ENCODE assay signal across 1 cellular context in the genomic region with DNA sequence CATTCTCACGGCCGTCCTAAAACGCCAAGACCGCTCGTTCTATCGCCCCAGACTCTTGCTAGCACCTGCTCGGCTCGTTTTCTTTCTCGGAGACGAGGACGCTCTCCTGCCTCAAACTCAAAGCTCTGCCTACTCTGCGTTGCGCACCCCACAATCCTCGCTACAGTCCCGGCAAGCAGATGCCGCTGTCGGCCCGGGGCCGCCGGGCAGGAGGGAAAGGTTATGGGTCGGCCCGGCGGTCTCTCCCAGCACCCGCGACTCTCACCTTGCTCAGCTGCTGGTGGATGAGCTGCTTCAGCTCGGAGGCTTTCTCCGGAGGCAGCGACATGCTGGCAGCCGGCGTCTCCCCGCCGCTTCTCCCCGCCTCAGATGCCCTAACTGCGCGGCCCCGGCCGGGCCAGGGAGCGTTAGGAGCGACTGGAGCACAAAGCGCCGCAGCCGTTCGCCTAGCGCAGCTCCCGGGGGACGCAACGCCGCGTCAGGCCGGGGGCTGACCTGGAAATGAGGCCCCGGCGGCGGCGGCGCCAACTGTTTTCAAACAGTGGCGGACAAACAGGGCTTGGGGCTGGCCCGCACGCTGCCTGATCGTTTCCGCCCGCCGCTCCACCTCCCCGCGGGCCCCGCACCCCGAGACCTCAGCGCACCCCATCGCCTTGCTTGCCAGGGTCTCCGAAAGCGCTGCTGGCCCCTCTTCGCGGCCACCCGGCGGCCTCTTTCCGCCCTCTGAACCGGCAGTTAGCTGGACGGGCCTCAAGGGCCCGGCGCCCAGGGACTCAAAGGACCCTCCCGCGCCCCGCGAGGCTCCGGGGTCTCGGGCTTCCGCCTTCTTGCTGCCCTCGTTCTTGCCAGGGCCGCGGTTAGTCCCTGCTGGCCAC.
TF ChIP-seq lines count a peak whose summit lies in the region.

A gene with protein sequence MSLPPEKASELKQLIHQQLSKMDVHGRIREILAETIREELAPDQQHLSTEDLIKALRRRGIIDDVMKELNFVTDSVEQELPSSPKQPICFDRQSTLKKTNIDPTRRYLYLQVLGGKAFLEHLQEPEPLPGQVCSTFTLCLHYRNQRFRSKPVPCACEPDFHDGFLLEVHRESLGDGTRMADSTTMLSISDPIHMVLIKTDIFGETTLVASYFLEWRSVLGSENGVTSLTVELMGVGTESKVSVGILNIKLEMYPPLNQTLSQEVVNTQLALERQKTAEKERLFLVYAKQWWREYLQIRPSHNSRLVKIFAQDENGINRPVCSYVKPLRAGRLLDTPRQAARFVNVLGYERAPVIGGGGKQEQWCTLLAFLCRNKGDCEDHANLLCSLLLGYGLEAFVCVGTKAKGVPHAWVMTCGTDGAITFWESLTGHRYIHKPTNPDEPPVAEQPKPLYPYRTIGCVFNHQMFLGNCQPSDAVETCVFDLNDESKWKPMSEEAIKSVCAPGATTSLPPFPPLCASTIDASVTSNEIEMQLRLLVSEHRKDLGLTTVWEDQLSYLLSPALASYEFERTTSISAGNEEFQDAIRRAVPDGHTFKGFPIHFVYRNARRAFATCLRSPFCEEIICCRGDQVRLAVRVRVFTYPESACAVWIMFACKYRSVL (minus strand): TSS at position 503 of the 875 bp plus-strand sequence. CDS start 175 bp downstream, at position 328.
A gene with protein sequence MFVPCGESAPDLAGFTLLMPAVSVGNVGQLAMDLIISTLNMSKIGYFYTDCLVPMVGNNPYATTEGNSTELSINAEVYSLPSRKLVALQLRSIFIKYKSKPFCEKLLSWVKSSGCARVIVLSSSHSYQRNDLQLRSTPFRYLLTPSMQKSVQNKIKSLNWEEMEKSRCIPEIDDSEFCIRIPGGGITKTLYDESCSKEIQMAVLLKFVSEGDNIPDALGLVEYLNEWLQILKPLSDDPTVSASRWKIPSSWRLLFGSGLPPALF (plus strand): TSS at position 822 of the 875 bp plus-strand sequence. CDS start 66 bp downstream, outside the sequence.

TF ChIP-seq in HepG2, 621 proteins besides CTCF, POLR2A, EP300 and RAD21 (continued from another document and continues in another):
- TF ChIP-seq ZBTB2 (CRISPR knock-in tag; IDR thresholded peaks at IDR 0.05; ENCODE audit: low read depth) (peak; percentile 34; the same call in 1 of the 2 replicates), GFI1 (CRISPR knock-in tag; IDR thresholded peaks at IDR 0.05; ENCODE audit: borderline replicate concordance) (0 out of 2 replicates have a peak, but pooled peaks have one; percentile 36), NR2F1 (CRISPR knock-in tag; IDR thresholded peaks at IDR 0.05) (peak in 1 of 2 experiments; percentile 26; a peak in 1 of 4 replicates), NAIF1 (CRISPR knock-in tag; IDR thresholded peaks at IDR 0.05; ENCODE audit: borderline replicate concordance) (peak; percentile 84), POGK (CRISPR knock-in tag; conservative IDR thresholded peaks at IDR 0.05) (peak; percentile 77; the same call in 1 of the 2 replicates), RBM22 (optimal IDR thresholded peaks at IDR 0.05; ENCODE audit: low read length) (no peak), ZNF547 (CRISPR knock-in tag; IDR thresholded peaks at IDR 0.05) (peak; percentile 82), ZNF142 (CRISPR knock-in tag; IDR thresholded peaks at IDR 0.05) (peak; percentile 57), AKAP8 (CRISPR knock-in tag; IDR thresholded peaks at IDR 0.05) (peak; percentile 32; the same call in 1 of the 2 replicates), SPEN (CRISPR knock-in tag; IDR thresholded peaks at IDR 0.05; ENCODE audit: low read depth) (peak; percentile 61; the same call in 1 of the 2 replicates), AGO1 (IDR thresholded peaks at IDR 0.05; ENCODE audit: low read depth, low read length, poor library complexity, severe bottlenecking) (peak; percentile 67), ZNF331 (CRISPR knock-in tag; IDR thresholded peaks at IDR 0.05) (peak; percentile 41; the same call in 1 of the 2 replicates), POLR2AphosphoS5 (IDR thresholded peaks at IDR 0.05; ENCODE audit: low read depth, low read length) (peak; percentile 75), STAT5B (CRISPR knock-in tag; IDR thresholded peaks at IDR 0.05) (no peak; the same call in 1 of the 2 replicates), YEATS4 (CRISPR knock-in tag; IDR thresholded peaks at IDR 0.05; ENCODE audit: borderline replicate concordance) (peak; percentile 75), MEIS2 (CRISPR knock-in tag; IDR thresholded peaks at IDR 0.05) (peak; percentile 68; the same call in 1 of the 2 replicates), ZNF879 (CRISPR knock-in tag; IDR thresholded peaks at IDR 0.05) (0 out of 2 replicates have a peak, but pooled peaks have one; percentile 61), ZNF468 (CRISPR knock-in tag; IDR thresholded peaks at IDR 0.05) (0 out of 2 replicates have a peak, but pooled peaks have one; percentile 53), HOXA3 (CRISPR knock-in tag; IDR thresholded peaks at IDR 0.05) (peak; percentile 66), ETV5 (CRISPR knock-in tag; IDR thresholded peaks at IDR 0.05; ENCODE audit: borderline replicate concordance) (no peak; the same call in 1 of the 2 replicates)
- TF ChIP-seq, protein P1, sequence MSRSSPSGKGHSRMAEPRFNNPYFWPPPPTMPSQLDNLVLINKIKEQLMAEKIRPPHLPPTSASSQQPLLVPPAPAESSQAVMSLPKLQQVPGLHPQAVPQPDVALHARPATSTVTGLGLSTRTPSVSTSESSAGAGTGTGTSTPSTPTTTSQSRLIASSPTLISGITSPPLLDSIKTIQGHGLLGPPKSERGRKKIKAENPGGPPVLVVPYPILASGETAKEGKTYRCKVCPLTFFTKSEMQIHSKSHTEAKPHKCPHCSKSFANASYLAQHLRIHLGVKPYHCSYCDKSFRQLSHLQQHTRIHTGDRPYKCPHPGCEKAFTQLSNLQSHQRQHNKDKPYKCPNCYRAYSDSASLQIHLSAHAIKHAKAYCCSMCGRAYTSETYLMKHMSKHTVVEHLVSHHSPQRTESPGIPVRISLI (CRISPR knock-in tag; IDR thresholded peaks at IDR 0.05; ENCODE audit: borderline replicate concordance) = no peak
- TF ChIP-seq, protein P2, sequence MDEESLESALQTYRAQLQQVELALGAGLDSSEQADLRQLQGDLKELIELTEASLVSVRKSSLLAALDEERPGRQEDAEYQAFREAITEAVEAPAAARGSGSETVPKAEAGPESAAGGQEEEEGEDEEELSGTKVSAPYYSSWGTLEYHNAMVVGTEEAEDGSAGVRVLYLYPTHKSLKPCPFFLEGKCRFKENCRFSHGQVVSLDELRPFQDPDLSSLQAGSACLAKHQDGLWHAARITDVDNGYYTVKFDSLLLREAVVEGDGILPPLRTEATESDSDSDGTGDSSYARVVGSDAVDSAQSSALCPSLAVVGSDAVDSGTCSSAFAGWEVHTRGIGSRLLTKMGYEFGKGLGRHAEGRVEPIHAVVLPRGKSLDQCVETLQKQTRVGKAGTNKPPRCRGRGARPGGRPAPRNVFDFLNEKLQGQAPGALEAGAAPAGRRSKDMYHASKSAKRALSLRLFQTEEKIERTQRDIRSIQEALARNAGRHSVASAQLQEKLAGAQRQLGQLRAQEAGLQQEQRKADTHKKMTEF (CRISPR knock-in tag; IDR thresholded peaks at IDR 0.05) = peak; percentile 85
- TF ChIP-seq, protein P3, sequence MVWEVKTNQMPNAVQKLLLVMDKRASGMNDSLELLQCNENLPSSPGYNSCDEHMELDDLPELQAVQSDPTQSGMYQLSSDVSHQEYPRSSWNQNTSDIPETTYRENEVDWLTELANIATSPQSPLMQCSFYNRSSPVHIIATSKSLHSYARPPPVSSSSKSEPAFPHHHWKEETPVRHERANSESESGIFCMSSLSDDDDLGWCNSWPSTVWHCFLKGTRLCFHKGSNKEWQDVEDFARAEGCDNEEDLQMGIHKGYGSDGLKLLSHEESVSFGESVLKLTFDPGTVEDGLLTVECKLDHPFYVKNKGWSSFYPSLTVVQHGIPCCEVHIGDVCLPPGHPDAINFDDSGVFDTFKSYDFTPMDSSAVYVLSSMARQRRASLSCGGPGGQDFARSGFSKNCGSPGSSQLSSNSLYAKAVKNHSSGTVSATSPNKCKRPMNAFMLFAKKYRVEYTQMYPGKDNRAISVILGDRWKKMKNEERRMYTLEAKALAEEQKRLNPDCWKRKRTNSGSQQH (CRISPR knock-in tag; IDR thresholded peaks at IDR 0.05; ENCODE audit: low read depth) = peak; percentile 15; the same call in 1 of the 2 replicates
- TF ChIP-seq, protein P4, sequence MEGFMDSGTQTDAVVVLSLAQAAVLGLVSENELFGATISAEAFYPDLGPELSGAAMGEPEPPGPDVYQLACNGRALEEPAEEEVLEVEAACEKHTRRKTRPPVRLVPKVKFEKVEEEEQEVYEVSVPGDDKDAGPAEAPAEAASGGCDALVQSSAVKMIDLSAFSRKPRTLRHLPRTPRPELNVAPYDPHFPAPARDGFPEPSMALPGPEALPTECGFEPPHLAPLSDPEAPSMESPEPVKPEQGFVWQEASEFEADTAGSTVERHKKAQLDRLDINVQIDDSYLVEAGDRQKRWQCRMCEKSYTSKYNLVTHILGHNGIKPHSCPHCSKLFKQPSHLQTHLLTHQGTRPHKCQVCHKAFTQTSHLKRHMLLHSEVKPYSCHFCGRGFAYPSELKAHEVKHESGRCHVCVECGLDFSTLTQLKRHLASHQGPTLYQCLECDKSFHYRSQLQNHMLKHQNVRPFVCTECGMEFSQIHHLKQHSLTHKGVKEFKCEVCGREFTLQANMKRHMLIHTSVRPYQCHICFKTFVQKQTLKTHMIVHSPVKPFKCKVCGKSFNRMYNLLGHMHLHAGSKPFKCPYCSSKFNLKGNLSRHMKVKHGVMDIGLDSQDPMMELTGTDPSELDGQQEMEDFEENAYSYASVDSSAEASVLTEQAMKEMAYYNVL (CRISPR knock-in tag; IDR thresholded peaks at IDR 0.05; ENCODE audit: borderline replicate concordance) = no peak
- TF ChIP-seq, protein P5, sequence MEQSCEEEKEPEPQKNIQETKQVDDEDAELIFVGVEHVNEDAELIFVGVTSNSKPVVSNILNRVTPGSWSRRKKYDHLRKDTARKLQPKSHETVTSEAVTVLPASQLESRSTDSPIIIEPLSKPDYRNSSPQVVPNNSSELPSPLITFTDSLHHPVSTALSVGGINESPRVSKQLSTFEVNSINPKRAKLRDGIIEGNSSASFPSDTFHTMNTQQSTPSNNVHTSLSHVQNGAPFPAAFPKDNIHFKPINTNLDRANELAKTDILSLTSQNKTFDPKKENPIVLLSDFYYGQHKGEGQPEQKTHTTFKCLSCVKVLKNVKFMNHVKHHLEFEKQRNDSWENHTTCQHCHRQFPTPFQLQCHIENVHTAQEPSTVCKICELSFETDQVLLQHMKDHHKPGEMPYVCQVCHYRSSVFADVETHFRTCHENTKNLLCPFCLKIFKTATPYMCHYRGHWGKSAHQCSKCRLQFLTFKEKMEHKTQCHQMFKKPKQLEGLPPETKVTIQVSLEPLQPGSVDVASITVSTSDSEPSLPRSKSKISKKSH (CRISPR knock-in tag; IDR thresholded peaks at IDR 0.05; ENCODE audit: borderline replicate concordance) = no peak
- TF ChIP-seq, protein P6, sequence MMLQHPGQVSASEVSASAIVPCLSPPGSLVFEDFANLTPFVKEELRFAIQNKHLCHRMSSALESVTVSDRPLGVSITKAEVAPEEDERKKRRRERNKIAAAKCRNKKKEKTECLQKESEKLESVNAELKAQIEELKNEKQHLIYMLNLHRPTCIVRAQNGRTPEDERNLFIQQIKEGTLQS (CRISPR knock-in tag; IDR thresholded peaks at IDR 0.05) = 0 out of 2 replicates have a peak, but pooled peaks have one; percentile 12
